In genomic region chrX:150842198-150842553, GRCh38 we compare ENCODE assay signal across 12 cellular contexts. TPM values are rescaled to one million over a fixed set of nuclear protein-coding genes. Genes with fewer than 3 reads are reported as not detected.
DNase-seq lines count a peak whose midpoint lies in the region; ATAC-seq and TF ChIP-seq lines count a peak whose summit lies in the region.
"Had no signal": no experiment of that assay in that cellular context is flagged by ENCODE, and none has a peak within 500 bp of the region (broad histone marks: within the 10 kb centered on the region; RNA-seq: fewer than 3 reads in every experiment).

No MANE protein-coding gene starts in this region.

- H3K9ac ChIP-seq in smooth muscle cell (ENCODE audit: low read depth): no peak overlapping the region

- H3K4me2 ChIP-seq in smooth muscle cell: no peak overlapping the region

- H3K4me1 ChIP-seq in smooth muscle cell (ENCODE audit: low read depth): no peaks in the 10 kb centered on the region

- DNase-seq in NCI-H82 (lab: John Stamatoyannopoulos, UW): peak; percentile 5
- DNase-seq in NCI-H82 treated with DMSO at 0.1 percent for 48 hours (lab: John Stamatoyannopoulos, UW; ENCODE audit: unreplicated experiment): no peak
- DNase-seq in NCI-H345 treated with DMSO at 0.1 percent for 48 hours (lab: John Stamatoyannopoulos, UW; ENCODE audit: unreplicated experiment): peak; percentile 68
- peak in 1 of 2 donors; percentile 20 for DNase-seq in left colon
- no peak for DNase-seq in smooth muscle cell (lab: John Stamatoyannopoulos, UW; ENCODE audit: unreplicated experiment)
- no peak for DNase-seq in AG20443 (ENCODE audit: low spot score)
- DNase-seq in NK-92 treated with Interleukin-12 subunit alpha and Interleukin-12 subunit beta, amount 100 ng/mL, for 24 hours (lab: John Stamatoyannopoulos, UW): no peak
- no peak for DNase-seq in effector CD4-positive, alpha-beta T cell
- DNase-seq: activated CD4-positive, alpha-beta T cell treated with anti-CD3 and anti-CD28 coated beads for 36 hours; activated naive CD4-positive, alpha-beta T cell treated with anti-CD3 and anti-CD28 coated beads, Interleukin-2, amount 50 U/mL, for 16 hours; stimulated activated naive CD8-positive, alpha-beta T cell treated with anti-CD3 and anti-CD28 coated beads, Interleukin-15, Interleukin-2, amounts not matched to agents 100 U/mL and 50 U/mL, for 24 hours had no signal

- peak overlapping the region; percentile 28 for H3K27ac ChIP-seq in smooth muscle cell (ENCODE audit: low read depth)

- WGBS in smooth muscle cell (ENCODE audit: low lambda C conversion rate): 38% methylated on average over 1 of the region's 1 CpG

- intact Hi-C loops in left colon (cut with DNase I, micrococcal nuclease): no loop called here

- H3K9me3 ChIP-seq in smooth muscle cell (replicated peaks; ENCODE audit: low read depth): no peaks in the 10 kb centered on the region

- peak; percentile 49 for ATAC-seq in left colon
- ATAC-seq: activated CD4-positive, alpha-beta T cell treated with anti-CD3 and anti-CD28 coated beads for 36 hours; HCT116; stimulated activated naive CD8-positive, alpha-beta T cell treated with anti-CD3 and anti-CD28 coated beads, Interleukin-15, Interleukin-2, amounts not matched to agents 100 U/mL and 50 U/mL, for 24 hours had no signal

- peaks cover 9% of the 10 kb centered on the region for H3K79me2 ChIP-seq in smooth muscle cell (ENCODE audit: low read depth)

- H4K20me1 ChIP-seq in smooth muscle cell (ENCODE audit: low read depth): peaks cover 33% of the 10 kb centered on the region

- H3F3A ChIP-seq in smooth muscle cell (ENCODE audit: low read depth): no peaks in the 10 kb centered on the region

- H3K4me3 ChIP-seq in smooth muscle cell: no peak overlapping the region

- no peaks in the 10 kb centered on the region for H3K36me3 ChIP-seq in smooth muscle cell (ENCODE audit: low read depth)

- no peak for TF ChIP-seq CTCF in smooth muscle cell (IDR thresholded peaks at IDR 0.05; ENCODE audit: borderline replicate concordance, insufficient read depth, poor library complexity, severe bottlenecking)

- no peak overlapping the region for H2AFZ ChIP-seq in smooth muscle cell (ENCODE audit: low read depth)

- H3K27me3 ChIP-seq in smooth muscle cell (ENCODE audit: low read depth): no peaks in the 10 kb centered on the region

RNA-seq across cellular contexts. Expression of gene CD99L2, which starts 56.3 kb away (rescaled TPM):
- total RNA-seq in left colon (10 to 100 TPM; 11.3 to 16.9 TPM), smooth muscle cell (42.3 and 43.7 TPM in 2 replicates)
- polyA plus RNA-seq in smooth muscle cell: 31.2 and 44.6 TPM in 2 replicates

Comparison
In these comparisons a context has a peak if more than half of its experiments do, and no peak if none do; other contexts are left out.
1. DNase-seq: peak in NCI-H82 (single experiment) and NCI-H345 treated with DMSO at 0.1 percent for 48 hours (single experiment); none in NCI-H82 treated with DMSO at 0.1 percent for 48 hours (single experiment), smooth muscle cell (single experiment), AG20443 (single experiment), NK-92 treated with Interleukin-12 subunit alpha and Interleukin-12 subunit beta, amount 100 ng/mL, for 24 hours (single experiment) and effector CD4-positive, alpha-beta T cell (single experiment).